In the genomic region with DNA sequence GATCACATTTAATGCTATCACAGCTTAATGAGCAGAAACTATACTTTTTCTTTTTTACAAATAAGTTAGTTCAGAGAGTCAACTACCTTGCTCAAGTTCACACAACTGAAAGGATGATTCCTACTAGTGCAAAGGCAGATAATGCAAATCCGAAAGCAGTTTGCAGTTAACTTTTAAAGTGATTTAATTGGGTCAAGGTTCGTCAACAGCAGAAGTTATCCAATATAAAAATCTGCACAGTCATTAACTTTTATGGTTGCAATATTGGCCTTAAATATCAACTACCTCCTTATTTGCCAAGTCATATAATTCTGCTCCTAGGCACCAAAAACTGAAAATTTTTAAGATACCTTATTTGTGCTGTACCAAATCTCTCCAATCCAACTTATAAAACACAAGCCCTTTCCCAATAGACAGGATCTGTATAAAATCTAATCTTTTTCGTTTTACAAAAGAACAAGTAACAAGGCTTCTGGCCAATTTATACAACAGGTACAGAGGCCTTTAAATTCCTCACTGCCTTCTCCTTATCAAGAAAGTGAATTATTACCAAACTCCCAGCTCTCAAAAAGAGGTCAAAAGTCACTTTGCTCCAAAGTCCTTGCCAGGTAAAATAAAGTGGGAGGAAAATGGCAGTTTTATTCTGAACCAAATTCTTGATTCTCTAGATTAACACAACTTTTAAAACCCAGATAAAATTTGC, we compare ENCODE assay signal across 1 cellular context.
TF ChIP-seq lines count a peak whose summit lies in the region.

No MANE protein-coding gene starts in this region.

TF ChIP-seq in K562, 482 proteins besides CTCF, POLR2A, EP300 and RAD21 (continued from another document):
- TF ChIP-seq, protein P1, sequence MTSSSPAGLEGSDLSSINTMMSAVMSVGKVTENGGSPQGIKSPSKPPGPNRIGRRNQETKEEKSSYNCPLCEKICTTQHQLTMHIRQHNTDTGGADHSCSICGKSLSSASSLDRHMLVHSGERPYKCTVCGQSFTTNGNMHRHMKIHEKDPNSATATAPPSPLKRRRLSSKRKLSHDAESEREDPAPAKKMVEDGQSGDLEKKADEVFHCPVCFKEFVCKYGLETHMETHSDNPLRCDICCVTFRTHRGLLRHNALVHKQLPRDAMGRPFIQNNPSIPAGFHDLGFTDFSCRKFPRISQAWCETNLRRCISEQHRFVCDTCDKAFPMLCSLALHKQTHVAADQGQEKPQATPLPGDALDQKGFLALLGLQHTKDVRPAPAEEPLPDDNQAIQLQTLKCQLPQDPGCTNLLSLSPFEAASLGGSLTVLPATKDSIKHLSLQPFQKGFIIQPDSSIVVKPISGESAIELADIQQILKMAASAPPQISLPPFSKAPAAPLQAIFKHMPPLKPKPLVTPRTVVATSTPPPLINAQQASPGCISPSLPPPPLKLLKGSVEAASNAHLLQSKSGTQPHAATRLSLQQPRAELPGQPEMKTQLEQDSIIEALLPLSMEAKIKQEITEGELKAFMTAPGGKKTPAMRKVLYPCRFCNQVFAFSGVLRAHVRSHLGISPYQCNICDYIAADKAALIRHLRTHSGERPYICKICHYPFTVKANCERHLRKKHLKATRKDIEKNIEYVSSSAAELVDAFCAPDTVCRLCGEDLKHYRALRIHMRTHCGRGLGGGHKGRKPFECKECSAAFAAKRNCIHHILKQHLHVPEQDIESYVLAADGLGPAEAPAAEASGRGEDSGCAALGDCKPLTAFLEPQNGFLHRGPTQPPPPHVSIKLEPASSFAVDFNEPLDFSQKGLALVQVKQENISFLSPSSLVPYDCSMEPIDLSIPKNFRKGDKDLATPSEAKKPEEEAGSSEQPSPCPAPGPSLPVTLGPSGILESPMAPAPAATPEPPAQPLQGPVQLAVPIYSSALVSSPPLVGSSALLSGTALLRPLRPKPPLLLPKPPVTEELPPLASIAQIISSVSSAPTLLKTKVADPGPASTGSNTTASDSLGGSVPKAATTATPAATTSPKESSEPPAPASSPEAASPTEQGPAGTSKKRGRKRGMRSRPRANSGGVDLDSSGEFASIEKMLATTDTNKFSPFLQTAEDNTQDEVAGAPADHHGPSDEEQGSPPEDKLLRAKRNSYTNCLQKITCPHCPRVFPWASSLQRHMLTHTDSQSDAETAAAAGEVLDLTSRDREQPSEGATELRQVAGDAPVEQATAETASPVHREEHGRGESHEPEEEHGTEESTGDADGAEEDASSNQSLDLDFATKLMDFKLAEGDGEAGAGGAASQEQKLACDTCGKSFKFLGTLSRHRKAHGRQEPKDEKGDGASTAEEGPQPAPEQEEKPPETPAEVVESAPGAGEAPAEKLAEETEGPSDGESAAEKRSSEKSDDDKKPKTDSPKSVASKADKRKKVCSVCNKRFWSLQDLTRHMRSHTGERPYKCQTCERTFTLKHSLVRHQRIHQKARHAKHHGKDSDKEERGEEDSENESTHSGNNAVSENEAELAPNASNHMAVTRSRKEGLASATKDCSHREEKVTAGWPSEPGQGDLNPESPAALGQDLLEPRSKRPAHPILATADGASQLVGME (CRISPR knock-in tag; IDR thresholded peaks at IDR 0.05), result no peak
- TF ChIP-seq ZFP30 (CRISPR knock-in tag; IDR thresholded peaks at IDR 0.05; ENCODE audit: borderline replicate concordance) (no peak), TFAM (CRISPR knock-in tag; conservative IDR thresholded peaks at IDR 0.05) (no peak), JUNB (CRISPR knock-in tag; conservative IDR thresholded peaks at IDR 0.05) (no peak), ZC3H4 (CRISPR knock-in tag; IDR thresholded peaks at IDR 0.05; ENCODE audit: borderline replicate concordance) (no peak), MAFG (tag; conservative IDR thresholded peaks at IDR 0.05) (0 out of 2 replicates have a peak, but pooled peaks have one; percentile 10), MYNN (IDR thresholded peaks at IDR 0.05) (no peak), MYNN (CRISPR knock-in tag; IDR thresholded peaks at IDR 0.05) (no peak), ZNF316 (IDR thresholded peaks at IDR 0.05) (peak; percentile 45; the same call in 1 of the 2 replicates)
- TF ChIP-seq, protein P2, sequence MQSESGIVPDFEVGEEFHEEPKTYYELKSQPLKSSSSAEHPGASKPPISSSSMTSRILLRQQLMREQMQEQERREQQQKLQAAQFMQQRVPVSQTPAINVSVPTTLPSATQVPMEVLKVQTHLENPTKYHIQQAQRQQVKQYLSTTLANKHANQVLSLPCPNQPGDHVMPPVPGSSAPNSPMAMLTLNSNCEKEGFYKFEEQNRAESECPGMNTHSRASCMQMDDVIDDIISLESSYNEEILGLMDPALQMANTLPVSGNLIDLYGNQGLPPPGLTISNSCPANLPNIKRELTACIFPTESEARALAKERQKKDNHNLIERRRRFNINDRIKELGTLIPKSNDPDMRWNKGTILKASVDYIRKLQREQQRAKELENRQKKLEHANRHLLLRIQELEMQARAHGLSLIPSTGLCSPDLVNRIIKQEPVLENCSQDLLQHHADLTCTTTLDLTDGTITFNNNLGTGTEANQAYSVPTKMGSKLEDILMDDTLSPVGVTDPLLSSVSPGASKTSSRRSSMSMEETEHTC (IDR thresholded peaks at IDR 0.05), result no peak
TF ChIP-seq in K562: peak in this region for 2.
